8 cellular contexts compared by ENCODE assay signal in genomic region chr7:66100408-66101050, GRCh38. TPM values are rescaled to one million over a fixed set of nuclear protein-coding genes. Genes with fewer than 3 reads are reported as not detected.
DNase-seq lines count a peak whose midpoint lies in the region; ATAC-seq and TF ChIP-seq lines count a peak whose summit lies in the region.

No MANE protein-coding gene starts in this region.

- H3K27me3 ChIP-seq in BLaER1 (no peaks in the 10 kb centered on the region), adipocyte (replicated peaks; ENCODE audit: control insufficient read depth, insufficient read depth, low read length) (no peaks in the 10 kb centered on the region), mesendoderm (ENCODE audit: insufficient read depth, low read length, poor library complexity) (no peaks in the 10 kb centered on the region)

- H3K9ac ChIP-seq in BLaER1 (peak overlapping the region; percentile 71), adipocyte (ENCODE audit: low read length) (peak overlapping the region; percentile 85), mesendoderm (ENCODE audit: low read length) (peak overlapping the region; percentile 29)

- H3K36me3 ChIP-seq in BLaER1 = no peaks in the 10 kb centered on the region; the same call in 1 of the 2 replicates
- no peaks in the 10 kb centered on the region for H3K36me3 ChIP-seq in adipocyte (ENCODE audit: control insufficient read depth, insufficient read depth, low read length, severe bottlenecking)
- no peaks in the 10 kb centered on the region for H3K36me3 ChIP-seq in mesendoderm (ENCODE audit: control insufficient read depth, insufficient read depth, low read length)

- H3K27ac ChIP-seq in BLaER1 (peak overlapping the region; percentile 76), mesendoderm (ENCODE audit: low read depth, low read length) (peak overlapping the region; percentile 14)

- no peak overlapping the region for H4K8ac ChIP-seq in mesendoderm (ENCODE audit: low read depth, low read length)

- no peaks in the 10 kb centered on the region for H4K20me1 ChIP-seq in BLaER1

- H3K36me3 Mint-ChIP-seq in endothelial cell (ENCODE audit: low read depth, unreplicated experiment) = no peaks in the 10 kb centered on the region

- no peaks in the 10 kb centered on the region for H3K9me3 Mint-ChIP-seq in endothelial cell (ENCODE audit: unreplicated experiment)

- peak overlapping the region; percentile 80 for H3K56ac ChIP-seq in mesendoderm (ENCODE audit: low read length)

- TF ChIP-seq CTCF in endothelial cell (IDR thresholded peaks at IDR 0.05; ENCODE audit: unreplicated experiment) = no peak

- no peaks in the 10 kb centered on the region for H3K27me3 Mint-ChIP-seq in endothelial cell (ENCODE audit: unreplicated experiment)

- H3K23ac ChIP-seq in mesendoderm (ENCODE audit: low read length) = no peak overlapping the region

- H3K18ac ChIP-seq in mesendoderm (ENCODE audit: low read length) = peak overlapping the region; percentile 3

- no peaks in the 10 kb centered on the region for H3K79me1 ChIP-seq in mesendoderm (ENCODE audit: low read length)

- H3K4me1 Mint-ChIP-seq in endothelial cell (ENCODE audit: unreplicated experiment) = peaks cover 4% of the 10 kb centered on the region

- no peak overlapping the region for H4K5ac ChIP-seq in mesendoderm (ENCODE audit: low read length)

- H3K9me3 ChIP-seq in BLaER1 (no peaks in the 10 kb centered on the region), adipocyte (ENCODE audit: control insufficient read depth, low read length) (no peaks in the 10 kb centered on the region)

- no peak overlapping the region for H2BK120ac ChIP-seq in mesendoderm (ENCODE audit: low read depth, low read length)

- H3K4me2 ChIP-seq in BLaER1 (peak overlapping the region; percentile 85), mesendoderm (ENCODE audit: low read length) (peak overlapping the region; percentile 37)

- H2AK5ac ChIP-seq in mesendoderm (ENCODE audit: low read length) = no peak overlapping the region

- H3K4ac ChIP-seq in mesendoderm (ENCODE audit: low read depth, low read length) = no peak overlapping the region

- H3K4me3 Mint-ChIP-seq in endothelial cell (ENCODE audit: unreplicated experiment) = no peak overlapping the region

- peak; percentile 18 for ATAC-seq in HG02642 (IDR thresholded peaks at IDR 0.05; ENCODE audit: poor library complexity, unreplicated experiment)

- no CpG with 5 or more reads among the region's 12 CpGs for WGBS in mesendoderm (ENCODE audit: extremely low coverage, insufficient coverage, low lambda C conversion rate)

- no peak for DNase-seq in adipocyte (ENCODE audit: low read depth)
- no peak for DNase-seq in mesendoderm
- no peak for DNase-seq in NCI-H187 treated with DMSO at 0.1 percent for 48 hours (lab: John Stamatoyannopoulos, UW)
- no peak for DNase-seq in endothelial cell (ENCODE audit: low spot score)
- no peak for DNase-seq in SIG-M5 treated with dmso at 0.1 percent for 504 hours (lab: John Stamatoyannopoulos, UW; ENCODE audit: unreplicated experiment)
- no peak for DNase-seq in RKO (ENCODE audit: low spot score)

- H2BK15ac ChIP-seq in mesendoderm (replicated peaks; ENCODE audit: low read depth) = no peak overlapping the region

- no peak overlapping the region for H2BK5ac ChIP-seq in mesendoderm (ENCODE audit: low read length)

- no peaks in the 10 kb centered on the region for H3K79me2 ChIP-seq in mesendoderm (ENCODE audit: control insufficient read depth, insufficient read depth, low read length)

- H3K4me3 ChIP-seq in BLaER1 = peak overlapping the region; percentile 64
- H3K4me3 ChIP-seq in adipocyte (ENCODE audit: low read length) = peak overlapping the region; percentile 81
- H3K4me3 ChIP-seq in mesendoderm (ENCODE audit: low read length) = no peak overlapping the region

- H3K4me1 ChIP-seq in BLaER1 (peaks cover 13% of the 10 kb centered on the region), adipocyte (ENCODE audit: control insufficient read depth, insufficient read depth, low read length) (peaks cover 16% of the 10 kb centered on the region), mesendoderm (ENCODE audit: control insufficient read depth, low read depth, low read length) (no peaks in the 10 kb centered on the region)

- no peak overlapping the region for H3K27ac Mint-ChIP-seq in endothelial cell (ENCODE audit: unreplicated experiment)

RNA-seq across cellular contexts. Expression of gene CRCP, which starts 14.1 kb away (rescaled TPM):
- 26.9 TPM for polyA plus RNA-seq in mesendoderm (2013, experiment 1 of 2)
- 25.5 TPM for polyA plus RNA-seq in mesendoderm (2013, experiment 2 of 2)
- 19.2 TPM for total RNA-seq in endothelial cell (ENCODE audit: unreplicated experiment)

RNA-seq across cellular contexts. Expression of gene ASL, which starts 24.9 kb away (rescaled TPM):
- polyA plus RNA-seq in mesendoderm (2013, experiment 1 of 2) = 14.5 TPM
- 14.9 TPM for polyA plus RNA-seq in mesendoderm (2013, experiment 2 of 2)
- total RNA-seq in endothelial cell (ENCODE audit: unreplicated experiment) = 48.3 TPM

Comparison
In these comparisons a context has a peak if more than half of its experiments do, and no peak if none do; other contexts are left out.
1. H3K9ac ChIP-seq: peak in every context shown above with its lines; median percentile 85 in adipocyte; 71 in BLaER1; 29 in mesendoderm.